ENCODE assay signal across 8 cellular contexts in the genomic region with DNA sequence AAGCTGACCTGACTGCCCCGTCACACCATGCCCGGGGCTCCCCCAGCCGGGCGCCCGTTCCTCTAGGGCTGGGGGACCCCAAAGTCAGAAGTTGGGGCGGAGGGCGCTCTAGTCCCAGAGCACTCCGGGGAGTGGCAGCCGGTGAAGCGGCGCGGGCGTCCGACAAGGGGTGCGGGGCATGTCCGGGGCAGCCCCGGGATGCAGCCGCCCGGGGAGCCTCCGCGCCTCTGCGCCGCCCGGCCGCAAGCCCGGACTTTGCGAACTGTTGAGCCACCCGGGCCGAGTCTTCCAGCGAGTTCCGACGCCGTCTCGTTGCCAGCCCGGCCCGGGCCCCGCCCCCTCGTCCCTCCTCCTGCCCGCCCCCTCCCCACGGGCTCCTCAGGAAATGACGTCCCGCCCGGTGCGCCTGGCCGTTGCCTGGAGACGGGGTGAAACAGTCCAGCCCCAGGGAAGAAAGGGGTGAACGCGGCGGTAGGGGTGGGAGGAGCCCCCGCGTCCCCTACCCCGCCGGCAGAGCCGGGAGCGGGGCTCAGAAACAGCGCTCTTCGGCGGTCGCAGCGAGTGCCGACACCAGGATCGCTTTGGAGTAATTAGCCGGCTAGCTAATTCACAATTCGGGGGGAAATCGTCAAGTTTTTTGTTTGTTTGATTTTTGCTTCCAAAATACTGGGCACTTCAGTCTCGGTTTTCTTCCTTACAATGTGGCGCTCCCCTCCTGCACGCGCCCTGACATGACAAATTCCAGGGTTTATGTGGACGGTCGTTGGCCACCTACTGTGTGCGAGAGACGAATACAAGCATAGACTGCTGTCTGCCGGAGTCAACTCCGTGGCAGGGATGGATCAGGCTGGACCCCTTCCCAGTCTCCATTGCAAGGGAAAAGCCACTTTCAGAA. TPM values are rescaled to one million over a fixed set of nuclear protein-coding genes. Genes with fewer than 3 reads are reported as not detected.
DNase-seq lines count a peak whose midpoint lies in the region; ATAC-seq and TF ChIP-seq lines count a peak whose summit lies in the region.

A gene (minus strand): TSS at position 287 of the 895 bp plus-strand sequence. CDS start 672 bp downstream, outside the sequence.

- peaks cover 2 to 26% (median 17%) of the 10 kb centered on the region in 4 donors for H3K4me1 Mint-ChIP-seq in naive thymus-derived CD8-positive, alpha-beta T cell

- H3K4me3 Mint-ChIP-seq in naive thymus-derived CD8-positive, alpha-beta T cell: peak within 1 kb of the TSS; percentile 79 to 91 (median 87)

- POLR2A ChIA-PET in RWPE1 (lab: Yijun Ruan, JAX; ENCODE audit: low non-redundant PET): interaction anchor here (0.9 kb wide), 1 partner anchor 113 kb away, joined by 3 read pairs; no protein-coding TSS in a partner anchor
- POLR2A ChIA-PET in naive thymus-derived CD8-positive, alpha-beta T cell (lab: Charles Lee): interaction anchor here (0.6 to 2.1 kb wide), 9 partner anchors 12 to 138 kb away, joined by 3 to 10 read pairs (median 3); a partner anchor contains a TSS

- peaks cover 8 to 33% (median 21%) of the 10 kb centered on the region in 5 donors for H3K27me3 Mint-ChIP-seq in naive thymus-derived CD8-positive, alpha-beta T cell

- TF ChIP-seq CTCF in RWPE1 (conservative IDR thresholded peaks at IDR 0.05; ENCODE audit: low read depth) (no peak), fibroblast of pulmonary artery (IDR thresholded peaks at IDR 0.05; ENCODE audit: low read length, missing control alignments) (no peak)

- peak; percentile 82 for ATAC-seq in GM21619 (IDR thresholded peaks at IDR 0.05; ENCODE audit: unreplicated experiment)
- peak; percentile 83 to 88 for ATAC-seq in naive thymus-derived CD8-positive, alpha-beta T cell

- H3K4me3 ChIP-seq in fibroblast of pulmonary artery (replicated peaks; ENCODE audit: low read depth, low read length): peak within 1 kb of the TSS; percentile 64

- H3K9me3 Mint-ChIP-seq in naive thymus-derived CD8-positive, alpha-beta T cell: no peaks in the 10 kb centered on the region

- H3K27ac Mint-ChIP-seq in naive thymus-derived CD8-positive, alpha-beta T cell: peak within 1 kb of the TSS; percentile 37 to 96 (median 90)

- peak within 1 kb of the TSS; percentile 72 for H3K27ac ChIP-seq in RWPE1

- no peaks in the 10 kb centered on the region for H3K36me3 Mint-ChIP-seq in naive thymus-derived CD8-positive, alpha-beta T cell

- DNase-seq in COLO829 (ENCODE audit: low spot score) (peak; percentile 99), Kasumi-1 (lab: John Stamatoyannopoulos, UW) (peak; percentile 53 to 58), RWPE1 (ENCODE audit: low spot score) (peak; percentile 100), fibroblast of pulmonary artery (ENCODE audit: low read depth) (peak; percentile 83)
- peak; percentile 88 for DNase-seq in activated T-helper 9 cell treated with anti-CD3 and anti-CD28 coated beads, Interleukin-2, amount 50 U/mL, for 16 hours (ENCODE audit: low read depth)
- peak; percentile 83 to 97 (median 92) for DNase-seq in naive thymus-derived CD8-positive, alpha-beta T cell
- DNase-seq in stimulated activated CD8-positive, alpha-beta memory T cell treated with anti-CD3 and anti-CD28 coated beads, Interleukin-7, amount 100 ng/mL, for 48 hours (ENCODE audit: extremely low read depth in 1 of 2, low read depth in 1 of 2): peak; percentile 76 to 85

- CTCF ChIA-PET in RWPE1 (lab: Yijun Ruan, JAX): interaction anchor here (0.7 to 8.0 kb wide), 6 partner anchors 12 to 148 kb away, joined by 3 to 74 read pairs (median 10); a partner anchor contains a TSS

RNA-seq across cellular contexts. Expression of the gene that starts here (rescaled TPM):
- 1 to 10 TPM; 3.3 to 4.2 TPM for total RNA-seq in naive thymus-derived CD8-positive, alpha-beta T cell
- polyA plus RNA-seq in naive thymus-derived CD8-positive, alpha-beta T cell: under 1 TPM; 0.17 to 0.56 (median 0.43) TPM

Comparison
In these comparisons a context has a peak if more than half of its experiments do, and no peak if none do; other contexts are left out.
1. Peak in every context shown above with its lines: DNase-seq, ATAC-seq, H3K4me3 ChIP-seq and H3K27ac ChIP-seq.